ENCODE assay signal across 21 cellular contexts in the genomic region with DNA sequence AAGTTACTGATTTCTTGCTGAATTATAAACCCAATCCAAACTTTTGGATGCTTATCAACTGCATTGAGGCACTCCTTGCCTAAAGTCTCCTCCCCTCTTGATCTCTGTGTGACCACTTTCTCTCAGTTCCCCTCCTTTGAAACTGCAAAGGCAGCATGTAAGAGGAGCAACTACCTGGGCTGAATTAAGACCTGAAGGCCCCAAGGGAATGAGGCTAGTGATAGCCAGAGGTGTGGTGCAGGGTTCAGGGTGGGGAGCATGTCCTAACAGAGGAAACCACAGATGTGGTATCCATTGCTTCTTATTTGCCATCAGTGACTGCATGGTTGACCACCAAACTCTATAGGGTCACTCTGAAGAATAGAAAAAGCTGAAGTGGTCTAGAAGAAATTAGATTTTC.
A peak's percentile ranks its signal among the peaks of the same experiment; 100 is the strongest.
DNase-seq lines count a peak whose midpoint lies in the region; ATAC-seq, FAIRE-seq and TF ChIP-seq lines count a peak whose summit lies in the region.
"Had no signal": no experiment of that assay in that cellular context is flagged by ENCODE, and none has a peak within 500 bp of the region (broad histone marks: within the 10 kb centered on the region; RNA-seq: fewer than 3 reads in every experiment).

No MANE protein-coding gene starts in this region.

- H3K36me3 Mint-ChIP-seq in activated naive CD4-positive, alpha-beta T cell treated with anti-CD3 and anti-CD28 coated beads for 36 hours (ENCODE audit: low read depth), result peaks cover 2% of the 10 kb centered on the region
- H3K36me3 Mint-ChIP-seq: activated naive CD4-positive, alpha-beta T cell treated with anti-CD3 and anti-CD28 coated beads, Interleukin-2, amount 10 ng/mL, durations not matched to agents 7 days and 5 days had no signal

- H3K4me3 Mint-ChIP-seq in activated naive CD4-positive, alpha-beta T cell treated with anti-CD3 and anti-CD28 coated beads for 36 hours, result no peak overlapping the region
- H3K4me3 Mint-ChIP-seq: activated CD4-positive, alpha-beta T cell treated with anti-CD3 and anti-CD28 coated beads, Interleukin-2, amount 10 ng/mL, durations not matched to agents 7 days and 5 days; activated naive CD4-positive, alpha-beta T cell treated with anti-CD3 and anti-CD28 coated beads, Interleukin-2, amount 10 ng/mL, durations not matched to agents 7 days and 5 days had no signal

- peaks cover 3% of the 10 kb centered on the region for H3F3A ChIP-seq in MM.1S (ENCODE audit: insufficient read depth, low read length)

- ATAC-seq in GM21367 (IDR thresholded peaks at IDR 0.05; ENCODE audit: unreplicated experiment) (peak; percentile 42), HG02973 (IDR thresholded peaks at IDR 0.05; ENCODE audit: unreplicated experiment) (peak; percentile 45), HG03571 (IDR thresholded peaks at IDR 0.05; ENCODE audit: unreplicated experiment) (peak; percentile 69), GM21723 (IDR thresholded peaks at IDR 0.05; ENCODE audit: unreplicated experiment) (no peak)
- ATAC-seq: HCT116, pancreas had no signal

- H3K27ac Mint-ChIP-seq in activated naive CD4-positive, alpha-beta T cell treated with anti-CD3 and anti-CD28 coated beads for 36 hours, result no peak overlapping the region
- H3K27ac Mint-ChIP-seq: activated CD4-positive, alpha-beta T cell treated with anti-CD3 and anti-CD28 coated beads, Interleukin-2, amount 10 ng/mL, durations not matched to agents 7 days and 5 days; activated naive CD4-positive, alpha-beta T cell treated with anti-CD3 and anti-CD28 coated beads, Interleukin-2, amount 10 ng/mL, durations not matched to agents 7 days and 5 days had no signal

- no peaks in the 10 kb centered on the region for H3K9me2 ChIP-seq in MM.1S (replicated peaks; ENCODE audit: insufficient read depth, low read length)

- no peak for DNase-seq in GM18507 (ENCODE audit: extremely low spot score, insufficient read length, low read depth)
- no peak for DNase-seq in MM.1S
- DNase-seq in activated naive CD4-positive, alpha-beta T cell treated with anti-CD3 and anti-CD28 coated beads for 36 hours, result no peak
- DNase-seq in breast epithelium (ENCODE audit: low spot score in 2 of 2), result no peak
- DNase-seq: ACHN; activated CD4-positive, alpha-beta T cell treated with anti-CD3 and anti-CD28 coated beads, Interleukin-2, amount 10 ng/mL, durations not matched to agents 7 days and 5 days; activated naive CD4-positive, alpha-beta T cell treated with anti-CD3 and anti-CD28 coated beads, Interleukin-2, amount 10 ng/mL, durations not matched to agents 7 days and 5 days; NCI-H1417; NCI-H69; pancreas; sigmoid colon; stomach; upper lobe of right lung had no signal

- H3K27ac ChIP-seq in MM.1S (ENCODE audit: low read length) (no peak overlapping the region), breast epithelium (no peak overlapping the region)
- H3K27ac ChIP-seq: C4-2B, pancreas, sigmoid colon, stomach, upper lobe of right lung had no signal

- no peaks in the 10 kb centered on the region for H3K9me3 ChIP-seq in MM.1S (replicated peaks; ENCODE audit: insufficient read depth, low read length)
- no peaks in the 10 kb centered on the region for H3K9me3 ChIP-seq in breast epithelium
- H3K9me3 ChIP-seq: pancreas, sigmoid colon, stomach, upper lobe of right lung had no signal

- peaks cover 31% of the 10 kb centered on the region for H3K27me3 ChIP-seq in MM.1S (replicated peaks; ENCODE audit: insufficient read depth, low read length)
- H3K27me3 ChIP-seq in breast epithelium, result no peaks in the 10 kb centered on the region
- H3K27me3 ChIP-seq: pancreas, sigmoid colon, stomach, upper lobe of right lung had no signal

- H3K4me2 ChIP-seq in MM.1S (ENCODE audit: low read depth, low read length), result no peak overlapping the region

- 0 out of 2 replicates have a peak, but pooled peaks cover 8% of the 10 kb centered on the region for H3K4me1 ChIP-seq in MM.1S (ENCODE audit: low read length)
- no peaks in the 10 kb centered on the region for H3K4me1 ChIP-seq in breast epithelium
- H3K4me1 ChIP-seq: pancreas, upper lobe of right lung had no signal

- H3K4me3 ChIP-seq in MM.1S (ENCODE audit: low read length) (no peak overlapping the region), breast epithelium (no peak overlapping the region)
- H3K4me3 ChIP-seq: lung, pancreas, sigmoid colon, stomach, upper lobe of right lung had no signal

- TF ChIP-seq POLR2A in breast epithelium (IDR thresholded peaks at IDR 0.05), result no peak

- no peak for TF ChIP-seq CTCF in MM.1S (IDR thresholded peaks at IDR 0.05; ENCODE audit: low read length)
- no peak for TF ChIP-seq CTCF in breast epithelium (IDR thresholded peaks at IDR 0.05)

- H3K4me1 Mint-ChIP-seq in activated naive CD4-positive, alpha-beta T cell treated with anti-CD3 and anti-CD28 coated beads for 36 hours (ENCODE audit: low read depth), result peaks cover 3% of the 10 kb centered on the region

- peak; percentile 65 for FAIRE-seq in GM18507 (lab: Jason Lieb, UNC)
- FAIRE-seq: astrocyte, pancreas had no signal

- no peaks in the 10 kb centered on the region for H3K9me3 Mint-ChIP-seq in activated naive CD4-positive, alpha-beta T cell treated with anti-CD3 and anti-CD28 coated beads for 36 hours
- H3K9me3 Mint-ChIP-seq: activated naive CD4-positive, alpha-beta T cell treated with anti-CD3 and anti-CD28 coated beads, Interleukin-2, amount 10 ng/mL, durations not matched to agents 7 days and 5 days had no signal

- H3K36me3 ChIP-seq in MM.1S (replicated peaks; ENCODE audit: insufficient read depth, low read length) (no peaks in the 10 kb centered on the region), breast epithelium (no peaks in the 10 kb centered on the region)
- H3K36me3 ChIP-seq: pancreas, sigmoid colon, stomach, upper lobe of right lung had no signal

- intact Hi-C loops in activated naive CD4-positive, alpha-beta T cell treated with anti-CD3 and anti-CD28 coated beads for 36 hours (cut with micrococcal nuclease), result no loop called here
- intact Hi-C loops in breast epithelium (cut with DNase I; ENCODE audit: low total_unique reads), result no loop called here

- peaks cover 2% of the 10 kb centered on the region for H3K27me3 Mint-ChIP-seq in activated naive CD4-positive, alpha-beta T cell treated with anti-CD3 and anti-CD28 coated beads for 36 hours (ENCODE audit: low read depth)
- H3K27me3 Mint-ChIP-seq: activated CD4-positive, alpha-beta T cell treated with anti-CD3 and anti-CD28 coated beads, Interleukin-2, amount 10 ng/mL, durations not matched to agents 7 days and 5 days; activated naive CD4-positive, alpha-beta T cell treated with anti-CD3 and anti-CD28 coated beads, Interleukin-2, amount 10 ng/mL, durations not matched to agents 7 days and 5 days had no signal

- CTCF ChIA-PET in activated naive CD4-positive, alpha-beta T cell treated with anti-CD3 and anti-CD28 coated beads for 36 hours (lab: Charles Lee), result no interaction called here

- H3K79me2 ChIP-seq in MM.1S (ENCODE audit: low read length), result no peaks in the 10 kb centered on the region

- H4K20me1 ChIP-seq in MM.1S (ENCODE audit: insufficient read depth, low read length), result no peaks in the 10 kb centered on the region

- no peak overlapping the region for H2AFZ ChIP-seq in MM.1S (ENCODE audit: low read length)

- H3K9ac ChIP-seq in MM.1S (ENCODE audit: low read length), result no peak overlapping the region
